Comparison of ENCODE assay signal across 10 cellular contexts in the genomic region with DNA sequence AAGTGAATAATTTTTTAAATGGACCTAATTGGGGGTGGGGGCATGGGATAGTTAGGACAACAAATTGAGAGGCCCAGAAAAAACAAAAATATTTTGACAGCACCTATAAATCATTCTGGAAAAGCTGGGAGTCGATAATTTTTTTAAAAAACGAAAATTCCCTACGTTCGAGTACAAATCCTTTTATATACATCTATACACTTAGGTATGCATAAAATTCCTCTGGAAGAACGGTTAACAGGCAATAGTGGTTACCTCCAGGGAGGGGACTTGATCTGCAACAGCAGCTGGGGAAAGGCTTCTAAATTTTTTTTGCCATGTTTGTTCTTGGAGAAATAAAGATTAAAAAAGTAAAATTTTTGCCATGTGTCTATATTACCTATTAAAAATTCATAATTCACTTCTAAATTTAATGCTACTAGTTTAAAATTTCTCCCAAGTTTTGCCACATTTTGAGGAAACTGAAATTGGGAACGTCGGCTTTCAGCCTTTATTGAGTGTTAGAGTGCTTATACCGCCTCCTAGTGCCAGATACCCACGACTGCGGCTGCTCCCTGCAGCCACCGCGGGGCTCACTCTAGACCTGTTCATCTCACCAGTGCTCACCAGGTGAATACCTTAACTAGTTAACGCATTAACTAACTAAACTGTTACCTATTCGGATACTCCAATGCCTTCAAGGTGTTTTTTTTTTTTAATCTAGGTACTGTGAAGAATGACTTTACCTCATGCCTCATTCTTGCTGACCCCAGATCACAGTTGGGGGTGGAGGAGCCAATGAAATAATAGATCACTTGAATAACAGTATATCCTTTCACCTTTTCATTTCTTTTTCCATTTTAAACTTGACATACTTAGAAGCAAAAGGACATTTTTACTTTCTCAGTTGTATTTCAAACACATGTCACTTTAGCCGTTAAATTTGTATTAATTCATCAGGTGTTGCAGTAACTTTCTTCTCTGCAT. TPM values are rescaled to one million over a fixed set of nuclear protein-coding genes. Genes with fewer than 3 reads are reported as not detected.
DNase-seq lines count a peak whose midpoint lies in the region; TF ChIP-seq lines count a peak whose summit lies in the region.
"Had no signal": no experiment of that assay in that cellular context is flagged by ENCODE, and none has a peak within 500 bp of the region (broad histone marks: within the 10 kb centered on the region; RNA-seq: fewer than 3 reads in every experiment).

No MANE protein-coding gene starts in this region.

- H3F3A ChIP-seq in SU-DHL-6 (ENCODE audit: insufficient read depth): no peaks in the 10 kb centered on the region

- intact Hi-C loops in ovary (cut with DNase I): no loop called here

- H3K4me2 ChIP-seq in SU-DHL-6 (ENCODE audit: low read depth, low read length, poor library complexity, severe bottlenecking): no peak overlapping the region
- H3K4me2 ChIP-seq: BLaER1 treated with 17β-estradiol and CSF1 and Interleukin-3, amounts not matched to agents 10 nM and 100 nM had no signal

- WGBS in ovary, 3 donors: 62 to 71% (median 70%) methylated on average over 15 of the region's 15 CpGs
- WGBS in suprapubic skin: 60% methylated on average over 15 of the region's 15 CpGs

- no peak overlapping the region for H3K27ac ChIP-seq in SU-DHL-6 (ENCODE audit: low read depth, low read length)
- no peak overlapping the region for H3K27ac ChIP-seq in ovary
- no peak overlapping the region for H3K27ac ChIP-seq in suprapubic skin
- H3K27ac ChIP-seq: BLaER1 treated with 17β-estradiol and CSF1 and Interleukin-3, amounts not matched to agents 10 nM and 100 nM; SK-N-MC had no signal

- no peak overlapping the region for H2AFZ ChIP-seq in SU-DHL-6 (ENCODE audit: low read depth, low read length, severe bottlenecking)

- no peaks in the 10 kb centered on the region for H3K79me2 ChIP-seq in SU-DHL-6 (ENCODE audit: insufficient read depth, low read length)

- H3K4me3 ChIP-seq in SU-DHL-6 (ENCODE audit: insufficient read depth, low read length, poor library complexity, severe bottlenecking): no peak overlapping the region
- no peak overlapping the region for H3K4me3 ChIP-seq in epithelial cell of proximal tubule (ENCODE audit: low read depth, low read length)
- no peak overlapping the region for H3K4me3 ChIP-seq in ovary
- H3K4me3 ChIP-seq in suprapubic skin: no peak overlapping the region
- H3K4me3 ChIP-seq: BLaER1 treated with 17β-estradiol and CSF1 and Interleukin-3, amounts not matched to agents 10 nM and 100 nM; SK-N-MC had no signal

- H3K36me3 ChIP-seq in SU-DHL-6 (ENCODE audit: low read length): no peaks in the 10 kb centered on the region
- H3K36me3 ChIP-seq in ovary: no peaks in the 10 kb centered on the region
- no peaks in the 10 kb centered on the region for H3K36me3 ChIP-seq in suprapubic skin
- H3K36me3 ChIP-seq: BLaER1 treated with 17β-estradiol and CSF1 and Interleukin-3, amounts not matched to agents 10 nM and 100 nM had no signal

- DNase-seq in NOMO-1 (lab: John Stamatoyannopoulos, UW; ENCODE audit: unreplicated experiment in 2 of 2): peak; percentile 5 to 14
- DNase-seq in NOMO-1 treated with dmso at 0.1 percent for 144 hours (lab: John Stamatoyannopoulos, UW; ENCODE audit: unreplicated experiment): no peak
- no peak for DNase-seq in epithelial cell of proximal tubule (ENCODE audit: low read depth)
- peak; percentile 9 to 24 for DNase-seq in stimulated activated CD4-positive, alpha-beta T cell treated with anti-CD3 and anti-CD28 coated beads, Interleukin-4, amount 100 ng/mL, for 4 hours
- DNase-seq in ovary: no peak
- no peak for DNase-seq in NCI-H2107 (lab: John Stamatoyannopoulos, UW)
- no peak for DNase-seq in suprapubic skin (ENCODE audit: low spot score in 2 of 2)

- H3K9me3 ChIP-seq in SU-DHL-6 (ENCODE audit: insufficient read depth, low read length): no peaks in the 10 kb centered on the region
- no peaks in the 10 kb centered on the region for H3K9me3 ChIP-seq in ovary
- no peaks in the 10 kb centered on the region for H3K9me3 ChIP-seq in suprapubic skin

- H3K27me3 ChIP-seq in SU-DHL-6 (ENCODE audit: low read length) (no peaks in the 10 kb centered on the region), ovary (no peaks in the 10 kb centered on the region), suprapubic skin (peaks cover 26% of the 10 kb centered on the region)
- H3K27me3 ChIP-seq: BLaER1 treated with 17β-estradiol and CSF1 and Interleukin-3, amounts not matched to agents 10 nM and 100 nM had no signal

- no peak overlapping the region for H3K9ac ChIP-seq in SU-DHL-6 (ENCODE audit: low read length)
- H3K9ac ChIP-seq: BLaER1 treated with 17β-estradiol and CSF1 and Interleukin-3, amounts not matched to agents 10 nM and 100 nM had no signal

- TF ChIP-seq CTCF in SU-DHL-6 (IDR thresholded peaks at IDR 0.05; ENCODE audit: insufficient read depth, low read length, poor library complexity, severe bottlenecking) (peak; percentile 59), epithelial cell of proximal tubule (conservative IDR thresholded peaks at IDR 0.05; ENCODE audit: low read depth, low read length) (peak; percentile 86), ovary (IDR thresholded peaks at IDR 0.05) (no peak), suprapubic skin (IDR thresholded peaks at IDR 0.05) (peak in 1 of 2 donors; percentile 14)

- no peaks in the 10 kb centered on the region for H3K4me1 ChIP-seq in ovary (ENCODE audit: insufficient read depth)
- H3K4me1 ChIP-seq in suprapubic skin: peaks cover 10% of the 10 kb centered on the region

- no peaks in the 10 kb centered on the region for H3K9me2 ChIP-seq in SU-DHL-6 (replicated peaks; ENCODE audit: insufficient read depth, low read length)

- TF ChIP-seq EP300 in ovary (IDR thresholded peaks at IDR 0.05) (no peak), suprapubic skin (IDR thresholded peaks at IDR 0.05) (no peak)

- H4K20me1 ChIP-seq in SU-DHL-6 (ENCODE audit: low read depth, low read length): no peaks in the 10 kb centered on the region
- H4K20me1 ChIP-seq: BLaER1 treated with 17β-estradiol and CSF1 and Interleukin-3, amounts not matched to agents 10 nM and 100 nM had no signal

- TF ChIP-seq POLR2A in ovary (IDR thresholded peaks at IDR 0.05): no peak
- no peak for TF ChIP-seq POLR2A in suprapubic skin (IDR thresholded peaks at IDR 0.05)

RNA-seq across cellular contexts. Expression of gene BHMT, which starts 1.8 kb away (rescaled TPM):
- total RNA-seq in epithelial cell of proximal tubule: 1.2 and 1.4 TPM in 2 replicates
- under 1 TPM in 5 of 7 donors, not detected in 2; 0.24 to 0.92 (median 0.34) TPM for total RNA-seq in ovary
- polyA plus RNA-seq in ovary: under 1 TPM; 0.07 to 0.27 TPM
- total RNA-seq in suprapubic skin: under 1 TPM in 2 of 4 donors, not detected in 2; 0.30 to 0.64 TPM

RNA-seq across cellular contexts. Expression of gene BHMT2, which starts 40.2 kb away (rescaled TPM):
- 2.9 and 3.8 TPM in 2 replicates for total RNA-seq in epithelial cell of proximal tubule
- total RNA-seq in ovary: 10 to 100 TPM in 2 of 7 donors, 1 to 10 TPM in 5; 3.7 to 13.6 (median 7.9) TPM
- polyA plus RNA-seq in ovary: 10 to 100 TPM in 1 of 2 donors, 1 to 10 TPM in 1; 7.0 to 18.4 TPM
- 1 to 10 TPM in 2 of 4 donors, under 1 TPM in 2; 0.30 to 7.5 (median 1.4) TPM for total RNA-seq in suprapubic skin

RNA-seq across cellular contexts. Expression of gene DMGDH, which starts 40.3 kb away (rescaled TPM):
- total RNA-seq in epithelial cell of proximal tubule (0.80 and 1.9 TPM in 2 replicates), ovary (1 to 10 TPM; 3.5 to 5.6 (median 4.2) TPM), suprapubic skin (1 to 10 TPM in 2 of 4 donors, under 1 TPM in 1, not detected in 1; 0.55 to 2.8 (median 1.1) TPM)
- polyA plus RNA-seq in ovary: 1 to 10 TPM; 2.1 to 5.8 TPM

Comparison
In these comparisons a context has a peak if more than half of its experiments do, and no peak if none do; other contexts are left out.
1. DNase-seq: peak in NOMO-1 (2 of 2) and stimulated activated CD4-positive, alpha-beta T cell treated with anti-CD3 and anti-CD28 coated beads, Interleukin-4, amount 100 ng/mL, for 4 hours (2 of 2); none in NOMO-1 treated with dmso at 0.1 percent for 144 hours (single experiment), epithelial cell of proximal tubule (single experiment), ovary (0 of 5), NCI-H2107 (single experiment) and suprapubic skin (0 of 2).
2. CTCF ChIP-seq: peak in SU-DHL-6 (single experiment) and epithelial cell of proximal tubule (single experiment); none in ovary (0 of 3).